8 cellular contexts compared by ENCODE assay signal in genomic region chr1:150364231-150365003, GRCh38. TPM values are rescaled to one million over a fixed set of nuclear protein-coding genes. Genes with fewer than 3 reads are reported as not detected.
DNase-seq lines count a peak whose midpoint lies in the region; ATAC-seq and TF ChIP-seq lines count a peak whose summit lies in the region.

No MANE protein-coding gene starts in this region.

- peaks cover 47% of the 10 kb centered on the region for H3K79me2 ChIP-seq in hepatocyte

- peak overlapping the region; percentile 93 to 94 for H3K27ac ChIP-seq in ascending aorta
- H3K27ac ChIP-seq in hepatocyte, result peak overlapping the region; percentile 95
- H3K27ac ChIP-seq in aorta (ENCODE audit: low read depth in 1 of 2, low read length in 2 of 2), result peak overlapping the region; percentile 43 to 81

- intact Hi-C loops in ascending aorta (cut with DNase I), result loop anchor here (1.0 to 10.0 kb wide), 4 partner anchors 71 to 708 kb away; partner anchors contain the start of genes ARNT, GABPB2 and MRPS21
- intact Hi-C loops in aorta (cut with DNase I), result loop anchor here in 1 of 2 donors (5.0 kb wide), 1 partner anchor 168 kb away; no protein-coding TSS in a partner anchor

- H3K4me3 ChIP-seq in ascending aorta, result peak overlapping the region; percentile 55 to 80
- H3K4me3 ChIP-seq in hepatocyte, result peak overlapping the region; percentile 56
- peak overlapping the region; percentile 99 to 100 for H3K4me3 ChIP-seq in aorta (ENCODE audit: low read length in 2 of 2)

- H4K20me1 ChIP-seq in hepatocyte (ENCODE audit: insufficient read depth, poor library complexity, severe bottlenecking), result peaks cover 11% of the 10 kb centered on the region

- H3K36me3 ChIP-seq in ascending aorta (no peaks in the 10 kb centered on the region), hepatocyte (replicated peaks; ENCODE audit: insufficient read depth, low read depth) (no peaks in the 10 kb centered on the region), aorta (ENCODE audit: control insufficient read depth in 1 of 2, insufficient read depth in 2 of 2, low read length in 1 of 2) (no peaks in the 10 kb centered on the region)

- H3K9me3 ChIP-seq in ascending aorta, result no peaks in the 10 kb centered on the region
- H3K9me3 ChIP-seq in hepatocyte (ENCODE audit: low read depth), result no peaks in the 10 kb centered on the region
- H3K9me3 ChIP-seq in aorta (ENCODE audit: control insufficient read depth, low read length), result no peaks in the 10 kb centered on the region

- peak overlapping the region; percentile 80 for H3K4me2 ChIP-seq in hepatocyte

- TF ChIP-seq CTCF in ascending aorta (IDR thresholded peaks at IDR 0.05), result peak in 1 of 3 experiments; percentile 24
- TF ChIP-seq CTCF in hepatocyte (IDR thresholded peaks at IDR 0.05; ENCODE audit: poor library complexity), result no peak

- peak overlapping the region; percentile 78 for H2AFZ ChIP-seq in hepatocyte

- H3K4me1 ChIP-seq in ascending aorta (peaks cover 0 to 2% of the 10 kb centered on the region in 2 donors), hepatocyte (ENCODE audit: insufficient read depth) (no peaks in the 10 kb centered on the region), aorta (ENCODE audit: control insufficient read depth in 1 of 2, insufficient read depth in 2 of 2, low read length in 2 of 2) (no peaks in the 10 kb centered on the region)

- ATAC-seq in HG02642 (IDR thresholded peaks at IDR 0.05; ENCODE audit: poor library complexity, unreplicated experiment), result peak; percentile 28
- ATAC-seq in aorta (ENCODE audit: low FRiP score), result peak; percentile 80

- under 1% methylated on average over 26 of the region's 50 CpGs for WGBS in hepatocyte (ENCODE audit: low lambda C conversion rate, missing lambda C conversion rate)
- 0% methylated on average over 50 of the region's 50 CpGs for WGBS in aorta, 2 donors

- no peaks in the 10 kb centered on the region for H3K27me3 ChIP-seq in ascending aorta
- no peaks in the 10 kb centered on the region for H3K27me3 ChIP-seq in hepatocyte
- no peaks in the 10 kb centered on the region for H3K27me3 ChIP-seq in aorta (ENCODE audit: control insufficient read depth in 1 of 2, insufficient read depth in 2 of 2, low read length in 1 of 2)

- no peaks in the 10 kb centered on the region for H3K9me2 ChIP-seq in hepatocyte (replicated peaks; ENCODE audit: insufficient read depth)

- DNase-seq in DMS79 treated with DMSO at 0.1 percent for 48 hours (lab: John Stamatoyannopoulos, UW) (peak; percentile 79), NCI-H187 treated with DMSO at 0.1 percent for 48 hours (lab: John Stamatoyannopoulos, UW) (peak; percentile 79), T-helper 22 cell (ENCODE audit: low read depth) (peak; percentile 69), ascending aorta (ENCODE audit: low spot score in 2 of 2) (peak; percentile 27 to 90), hepatocyte (ENCODE audit: low spot score) (peak; percentile 91), retina (peak; percentile 86), aorta (peak; percentile 87 to 92)

RNA-seq across cellular contexts. Expression of gene RPRD2, which starts 0.5 kb away (rescaled TPM):
- total RNA-seq in ascending aorta, result 13.7 TPM
- total RNA-seq in hepatocyte, result 14.0 and 16.5 TPM in 2 replicates
- 15.7 and 18.8 TPM in 2 replicates for polyA plus RNA-seq in hepatocyte
- total RNA-seq in aorta, result 10 to 100 TPM; 27.2 to 30.9 TPM
- polyA plus RNA-seq in aorta, result 10 to 100 TPM in 1 of 2 donors, 1 to 10 TPM in 1; 4.5 to 11.0 TPM

RNA-seq across cellular contexts. Expression of gene PRPF3, which starts 43.1 kb away (rescaled TPM):
- total RNA-seq in ascending aorta (19.5 TPM), hepatocyte (31.4 and 36.6 TPM in 2 replicates), aorta (10 to 100 TPM; 52.2 to 83.3 TPM)
- polyA plus RNA-seq in hepatocyte (36.0 and 39.5 TPM in 2 replicates), aorta (10 to 100 TPM; 19.3 to 79.0 TPM)

Comparison
In these comparisons a context has a peak if more than half of its experiments do, and no peak if none do; other contexts are left out.
1. Peak in every context shown above with its lines: DNase-seq, ATAC-seq, H3K4me3 ChIP-seq and H3K27ac ChIP-seq.